Comparison of ENCODE assay signal across 18 cellular contexts in the genomic region with DNA sequence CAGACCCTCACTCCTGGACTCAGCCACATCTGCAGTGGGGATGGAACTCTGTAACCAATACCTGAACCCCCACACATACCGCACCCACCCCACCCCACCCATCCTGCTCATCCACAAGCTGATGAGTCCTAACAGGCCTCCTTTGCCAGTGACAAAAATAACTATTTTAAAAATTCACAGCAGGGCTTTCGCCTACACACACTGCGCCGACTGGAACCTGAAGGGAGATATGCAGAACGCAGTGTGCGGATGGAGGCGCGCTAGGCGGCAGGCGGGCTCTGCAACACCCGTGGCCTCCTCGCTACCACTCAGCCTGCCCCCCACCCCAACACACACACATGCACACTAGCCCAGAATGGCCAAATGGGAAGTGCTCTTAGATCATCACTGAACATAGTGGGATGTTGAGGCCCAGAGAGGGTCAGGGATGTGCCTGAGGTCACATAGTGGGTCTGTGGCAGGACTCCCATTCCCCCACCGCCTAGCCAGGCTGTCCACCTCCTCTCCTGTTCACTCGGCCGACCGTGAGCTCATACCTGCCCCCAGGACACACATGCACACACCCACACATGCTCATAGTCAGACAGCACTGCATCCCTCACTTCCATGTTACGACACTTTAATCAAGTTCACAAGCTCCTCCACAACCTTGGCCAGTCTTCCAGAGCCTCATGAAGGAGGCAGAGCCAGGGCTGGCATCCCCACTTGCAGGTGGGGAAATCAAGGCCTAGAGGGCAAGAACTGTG. TPM values are rescaled to one million over a fixed set of nuclear protein-coding genes. Genes with fewer than 3 reads are reported as not detected.
DNase-seq lines count a peak whose midpoint lies in the region; ATAC-seq and TF ChIP-seq lines count a peak whose summit lies in the region.
"Had no signal": no experiment of that assay in that cellular context is flagged by ENCODE, and none has a peak within 500 bp of the region (broad histone marks: within the 10 kb centered on the region; RNA-seq: fewer than 3 reads in every experiment).

No MANE protein-coding gene starts in this region.

- H3K27ac Mint-ChIP-seq in stimulated activated memory B cell treated with anti-CD40 and anti-IgM and Interleukin-4, amounts not matched to agents 10 μg/mL and 1 μg/mL and 100 μg/mL, for 72 hours = no peak overlapping the region
- H3K27ac Mint-ChIP-seq: progenitor cell of endocrine pancreas had no signal

- H3K4me1 ChIP-seq in RWPE2 (ENCODE audit: insufficient read depth, poor library complexity, severe bottlenecking) = peaks cover 41% of the 10 kb centered on the region
- H3K4me1 ChIP-seq in vagina = peaks cover 63% of the 10 kb centered on the region
- H3K4me1 ChIP-seq: adrenal gland had no signal

- ATAC-seq in RWPE2 (ENCODE audit: low read depth) (peak; percentile 34), esophagus mucosa (peak; percentile 21), omental fat pad (ENCODE audit: low FRiP score) (peak; percentile 11), GM21825 (IDR thresholded peaks at IDR 0.05; ENCODE audit: unreplicated experiment) (no peak), GM19467 (IDR thresholded peaks at IDR 0.05; ENCODE audit: unreplicated experiment) (no peak)
- no peak for ATAC-seq in stimulated activated memory B cell treated with anti-CD40 and anti-IgM and Interleukin-4, amounts not matched to agents 10 μg/mL and 1 μg/mL and 100 μg/mL, for 72 hours

- no peaks in the 10 kb centered on the region for H3K36me3 Mint-ChIP-seq in stimulated activated memory B cell treated with anti-CD40 and anti-IgM and Interleukin-4, amounts not matched to agents 10 μg/mL and 1 μg/mL and 100 μg/mL, for 72 hours

- DNase-seq in RWPE2 (ENCODE audit: low spot score) (no peak), omental fat pad (ENCODE audit: low spot score) (no peak), vagina (ENCODE audit: extremely low spot score in 2 of 2) (no peak)
- DNase-seq: activated CD4-positive, alpha-beta T cell treated with anti-CD3 and anti-CD28 coated beads for 4 hours; activated effector memory CD4-positive, alpha-beta T cell treated with anti-CD3 and anti-CD28 coated beads, Interleukin-2, amount 50 U/mL, for 16 hours; effector CD8-positive, alpha-beta T cell; SW 1271 had no signal

- peak overlapping the region; percentile 68 for H3K27ac ChIP-seq in RWPE2 (ENCODE audit: poor library complexity, severe bottlenecking)
- peak overlapping the region; percentile 62 for H3K27ac ChIP-seq in vagina
- H3K27ac ChIP-seq: heart left ventricle had no signal

- no peaks in the 10 kb centered on the region for H3K4me1 Mint-ChIP-seq in stimulated activated memory B cell treated with anti-CD40 and anti-IgM and Interleukin-4, amounts not matched to agents 10 μg/mL and 1 μg/mL and 100 μg/mL, for 72 hours
- H3K4me1 Mint-ChIP-seq: central memory CD8-positive, alpha-beta T cell had no signal

- no peaks in the 10 kb centered on the region for H3K9me3 ChIP-seq in RWPE2 (ENCODE audit: severe bottlenecking)
- H3K9me3 ChIP-seq in vagina = no peaks in the 10 kb centered on the region
- H3K9me3 ChIP-seq: adrenal gland, BLaER1, heart left ventricle had no signal

- intact Hi-C loops in vagina (cut with DNase I) = no loop called here

- H3K4me3 ChIP-seq in RWPE2 (ENCODE audit: severe bottlenecking) (no peak overlapping the region), vagina (no peak overlapping the region)
- H3K4me3 ChIP-seq: adrenal gland, BLaER1, heart left ventricle, lung had no signal

- H3K36me3 ChIP-seq in RWPE2 (ENCODE audit: low read depth) (no peaks in the 10 kb centered on the region), vagina (no peaks in the 10 kb centered on the region)
- H3K36me3 ChIP-seq: adrenal gland, BLaER1, heart left ventricle had no signal

- no peak for TF ChIP-seq POLR2A in vagina (IDR thresholded peaks at IDR 0.05)

- peaks cover 21% of the 10 kb centered on the region for H3K27me3 Mint-ChIP-seq in stimulated activated memory B cell treated with anti-CD40 and anti-IgM and Interleukin-4, amounts not matched to agents 10 μg/mL and 1 μg/mL and 100 μg/mL, for 72 hours

- TF ChIP-seq CTCF in RWPE2 (IDR thresholded peaks at IDR 0.05; ENCODE audit: poor library complexity, severe bottlenecking) = no peak
- TF ChIP-seq CTCF in omental fat pad (IDR thresholded peaks at IDR 0.05) = no peak
- no peak for TF ChIP-seq CTCF in vagina (IDR thresholded peaks at IDR 0.05)

- no peaks in the 10 kb centered on the region for H3K27me3 ChIP-seq in RWPE2 (ENCODE audit: insufficient read depth, poor library complexity, severe bottlenecking)
- H3K27me3 ChIP-seq in vagina = no peaks in the 10 kb centered on the region
- H3K27me3 ChIP-seq: adrenal gland, BLaER1 had no signal

- H3K9me3 Mint-ChIP-seq in stimulated activated memory B cell treated with anti-CD40 and anti-IgM and Interleukin-4, amounts not matched to agents 10 μg/mL and 1 μg/mL and 100 μg/mL, for 72 hours = no peaks in the 10 kb centered on the region
- H3K9me3 Mint-ChIP-seq: central memory CD8-positive, alpha-beta T cell had no signal

- no peak overlapping the region for H3K4me3 Mint-ChIP-seq in stimulated activated memory B cell treated with anti-CD40 and anti-IgM and Interleukin-4, amounts not matched to agents 10 μg/mL and 1 μg/mL and 100 μg/mL, for 72 hours
- H3K4me3 Mint-ChIP-seq: central memory CD8-positive, alpha-beta T cell had no signal

RNA-seq across cellular contexts. Expression of a gene that starts 6.3 kb away (rescaled TPM):
- total RNA-seq in esophagus mucosa (0.28 TPM), omental fat pad (1 to 10 TPM in 1 of 4 donors, under 1 TPM in 1, not detected in 2; 0.28 to 2.9 TPM), vagina (0.49 TPM)
- total RNA-seq: Calu3, progenitor cell of endocrine pancreas had no signal

RNA-seq across cellular contexts. Expression of a gene that starts 6.8 kb away (rescaled TPM):
- total RNA-seq in esophagus mucosa (1.7 TPM), omental fat pad (10 to 100 TPM in 1 of 4 donors, 1 to 10 TPM in 2, under 1 TPM in 1; 0.69 to 43.1 (median 3.6) TPM), vagina (4.7 TPM)
- total RNA-seq: progenitor cell of endocrine pancreas had no signal

Comparison
In these comparisons a context has a peak if more than half of its experiments do, and no peak if none do; other contexts are left out.
1. ATAC-seq: peak in RWPE2 (single experiment), esophagus mucosa (single experiment) and omental fat pad (single experiment); none in stimulated activated memory B cell treated with anti-CD40 and anti-IgM and Interleukin-4, amounts not matched to agents 10 μg/mL and 1 μg/mL and 100 μg/mL, for 72 hours (single experiment), GM21825 (single experiment) and GM19467 (single experiment).